ENCODE assay signal across 8 cellular contexts in genomic region chr20:50744143-50744792, GRCh38. TPM values are rescaled to one million over a fixed set of nuclear protein-coding genes. Genes with fewer than 3 reads are reported as not detected.
A peak's percentile ranks its signal among the peaks of the same experiment; 100 is the strongest.
DNase-seq lines count a peak whose midpoint lies in the region; ATAC-seq and TF ChIP-seq lines count a peak whose summit lies in the region.

No MANE protein-coding gene starts in this region.

- no TSS peak for BruUV-seq in Panc1 (replicated peaks; lab: Mats Ljungman, UMichigan)

- H3K27ac ChIP-seq in Panc1 (ENCODE audit: low read length), result peak overlapping the region; percentile 99

- ATAC-seq in Panc1, result peak; percentile 69
- ATAC-seq in esophagus mucosa, result peak; percentile 65
- no peak for ATAC-seq in GM21381 (IDR thresholded peaks at IDR 0.05; ENCODE audit: unreplicated experiment)
- ATAC-seq in GM19324 (IDR thresholded peaks at IDR 0.05; ENCODE audit: low FRiP score, unreplicated experiment), result no peak

- DNase-seq in GOT3 (lab: John Stamatoyannopoulos, UW) (peak; percentile 61), Panc1 (ENCODE audit: low read depth, low spot score) (no peak), neural crest cell (ENCODE audit: low read depth, low spot score) (no peak)
- DNase-seq in activated CD4-positive, alpha-beta T cell treated with anti-CD3 and anti-CD28 coated beads, Interleukin-2, amount 50 U/mL, for 1 hour, result no peak
- no peak for DNase-seq in activated effector memory CD4-positive, alpha-beta T cell treated with anti-CD3 and anti-CD28 coated beads, Interleukin-2, amount 50 U/mL, for 16 hours

- TF ChIP-seq CTCF in Panc1 (IDR thresholded peaks at IDR 0.05), result no peak; the same call in 1 of the 2 replicates
- TF ChIP-seq CTCF in neural crest cell (conservative IDR thresholded peaks at IDR 0.05), result no peak

- CTCF ChIA-PET in Panc1 (lab: Charles Lee), result interaction anchor here (0.6 kb wide), 1 partner anchor 79 kb away, joined by 4 read pairs; no protein-coding TSS in a partner anchor

- peak overlapping the region in 1 of 2 experiments; percentile 25; a peak in 2 of 4 replicates for H3K4me3 ChIP-seq in Panc1 (ENCODE audit: low read depth in 2 of 2, low read length in 2 of 2)

- H3K9me3 Mint-ChIP-seq in neural crest cell, result no peaks in the 10 kb centered on the region

- in situ Hi-C loops in Panc1 (cut with HindIII; ENCODE audit: low pct_unique_long_range_greater_than_20kb, low sequenced_read_pairs), result no loop called here

- POLR2A ChIA-PET in Panc1 (lab: Charles Lee), result interaction anchor here (0.6 kb wide), 1 partner anchor 63 kb away, joined by 6 read pairs; no protein-coding TSS in a partner anchor

- peaks cover 30% of the 10 kb centered on the region for H3K4me1 Mint-ChIP-seq in neural crest cell

- no peak overlapping the region for H3K27ac Mint-ChIP-seq in neural crest cell (ENCODE audit: unreplicated experiment)

- H3K27me3 ChIP-seq in Panc1 (ENCODE audit: control insufficient read depth, insufficient read depth, low read length), result no peaks in the 10 kb centered on the region

- peaks cover 86% of the 10 kb centered on the region for H3K4me1 ChIP-seq in Panc1 (ENCODE audit: control insufficient read depth, insufficient read depth, low read length)

- no peaks in the 10 kb centered on the region for H3K36me3 Mint-ChIP-seq in neural crest cell (ENCODE audit: low read depth)

- peak overlapping the region; percentile 39 for H3K4me3 Mint-ChIP-seq in neural crest cell

- no peaks in the 10 kb centered on the region for H3K27me3 Mint-ChIP-seq in neural crest cell (ENCODE audit: low read depth)

- peaks cover 18% of the 10 kb centered on the region; the same call in 1 of the 2 replicates for H3K36me3 ChIP-seq in Panc1 (ENCODE audit: control insufficient read depth, insufficient read depth, low read length)

- intact Hi-C loops in Panc1 (cut with micrococcal nuclease; ENCODE audit: unreplicated experiment), result no loop called here

- H3K9me3 ChIP-seq in Panc1 (ENCODE audit: control insufficient read depth, insufficient read depth, low read depth, low read length), result no peaks in the 10 kb centered on the region

RNA-seq across cellular contexts. Expression of gene PARD6B, which starts 12.9 kb away (rescaled TPM):
- total RNA-seq in Panc1 (2021; ENCODE audit: unreplicated experiment) (132 TPM), esophagus mucosa (6.5 TPM), neural crest cell (9.5 and 9.8 TPM in 2 replicates)
- 11.2 TPM for polyA plus RNA-seq in Panc1 (2012; ENCODE audit: insufficient read length)

RNA-seq across cellular contexts. Expression of gene BCAS4, which starts 50.6 kb away (rescaled TPM):
- total RNA-seq in Panc1 (2021; ENCODE audit: unreplicated experiment) (34.8 TPM), esophagus mucosa (0.96 TPM), neural crest cell (7.3 and 9.0 TPM in 2 replicates)
- 76.6 TPM for polyA plus RNA-seq in Panc1 (2012; ENCODE audit: insufficient read length)

RNA-seq across cellular contexts. Expression of gene RIPOR3, which starts 52.9 kb away (rescaled TPM):
- total RNA-seq in Panc1 (2021; ENCODE audit: unreplicated experiment) (92.5 TPM), esophagus mucosa (1.2 TPM), neural crest cell (0.43 and 0.44 TPM in 2 replicates)
- 97.9 TPM for polyA plus RNA-seq in Panc1 (2012; ENCODE audit: insufficient read length)

Comparison
In these comparisons a context has a peak if more than half of its experiments do, and no peak if none do; other contexts are left out.
1. ATAC-seq: peak in Panc1 (single experiment) and esophagus mucosa (single experiment); none in GM21381 (single experiment) and GM19324 (single experiment).
2. RNA of gene PARD6B, which starts 12.9 kb away (total RNA-seq): 132 TPM in Panc1 (single experiment); 9.5 to 9.8 TPM in neural crest cell and 6.5 TPM in esophagus mucosa (single experiment); every median in the first group is over 10 times any median in the second.
3. RNA of gene RIPOR3, which starts 52.9 kb away (total RNA-seq): 92.5 TPM in Panc1 (single experiment); 1.2 TPM in esophagus mucosa (single experiment) and 0.43 to 0.44 TPM in neural crest cell; every median in the first group is over 10 times any median in the second.